In genomic region chr15:81274255-81274654, GRCh38 we compare ENCODE assay signal across 14 cellular contexts.
"Had no signal": no experiment of that assay in that cellular context is flagged by ENCODE, and none has a peak within 500 bp of the region (broad histone marks: within the 10 kb centered on the region; RNA-seq: fewer than 3 reads in every experiment).

No MANE protein-coding gene starts in this region.

- H2AFZ ChIP-seq: hepatocyte had no signal

- H3K27ac ChIP-seq: hepatocyte, thoracic aorta, WERI-Rb-1 had no signal

- H3K4me3 Mint-ChIP-seq: activated CD8-positive, alpha-beta memory T cell treated with anti-CD3 and anti-CD28 coated beads, Interleukin-2, amount 10 ng/mL, durations not matched to agents 7 days and 5 days; activated naive CD4-positive, alpha-beta T cell treated with anti-CD3 and anti-CD28 coated beads, Interleukin-2, amount 10 ng/mL, durations not matched to agents 7 days and 5 days; activated naive CD8-positive, alpha-beta T cell treated with anti-CD3 and anti-CD28 coated beads, Interleukin-2, amount 50 U/mL, for 24 hours; central memory CD8-positive, alpha-beta T cell; stimulated activated naive CD8-positive, alpha-beta T cell treated with anti-CD3 and anti-CD28 coated beads, Interleukin-15, Interleukin-2, amounts not matched to agents 100 ng/mL and 50 ng/mL, for 24 hours had no signal

- H3K4me3 ChIP-seq: hepatocyte, right atrium auricular region, thoracic aorta had no signal

- H3K36me3 Mint-ChIP-seq: stimulated activated effector memory CD8-positive, alpha-beta T cell treated with anti-CD3 and anti-CD28 coated beads, Interleukin-12 subunit alpha, Interleukin-12 subunit beta, amount 100 ng/mL, for 72 hours had no signal

- H3K27ac Mint-ChIP-seq: activated naive CD4-positive, alpha-beta T cell treated with anti-CD3 and anti-CD28 coated beads, Interleukin-2, amount 10 ng/mL, durations not matched to agents 7 days and 5 days had no signal

- FAIRE-seq: bronchial epithelial cell, frontal cortex, TTC549 had no signal

- H3K27me3 Mint-ChIP-seq: activated CD8-positive, alpha-beta memory T cell treated with anti-CD3 and anti-CD28 coated beads, Interleukin-2, amount 10 ng/mL, durations not matched to agents 7 days and 5 days; activated naive CD4-positive, alpha-beta T cell treated with anti-CD3 and anti-CD28 coated beads, Interleukin-2, amount 10 ng/mL, durations not matched to agents 7 days and 5 days; activated naive CD8-positive, alpha-beta T cell treated with anti-CD3 and anti-CD28 coated beads, Interleukin-2, amount 50 U/mL, for 24 hours; central memory CD8-positive, alpha-beta T cell; naive thymus-derived CD8-positive, alpha-beta T cell; stimulated activated naive CD8-positive, alpha-beta T cell treated with anti-CD3 and anti-CD28 coated beads, Interleukin-15, Interleukin-2, amounts not matched to agents 100 ng/mL and 50 ng/mL, for 24 hours had no signal

- H3K36me3 ChIP-seq: right atrium auricular region, thoracic aorta, WERI-Rb-1 had no signal

- H3K27me3 ChIP-seq: hepatocyte, right atrium auricular region had no signal

- H3K79me2 ChIP-seq: hepatocyte had no signal

- H3K4me2 ChIP-seq: hepatocyte had no signal

- H3K9me3 Mint-ChIP-seq: central memory CD8-positive, alpha-beta T cell had no signal
